Comparison of ENCODE assay signal across 8 cellular contexts in genomic region chr12:29519585-29520182, GRCh38. TPM values are rescaled to one million over a fixed set of nuclear protein-coding genes. Genes with fewer than 3 reads are reported as not detected.
DNase-seq lines count a peak whose midpoint lies in the region; ATAC-seq and TF ChIP-seq lines count a peak whose summit lies in the region.

No MANE protein-coding gene starts in this region.

- H3K4me3 ChIP-seq in GM12875 (ENCODE audit: low read depth, low read length) (no peak overlapping the region), stomach (no peak overlapping the region)

- H3K27me3 ChIP-seq in stomach, result no peaks in the 10 kb centered on the region

- peaks cover 0 to 23% of the 10 kb centered on the region in 2 donors for H3K36me3 Mint-ChIP-seq in CD14-positive monocyte
- no peaks in the 10 kb centered on the region for H3K36me3 Mint-ChIP-seq in immature natural killer cell

- no peaks in the 10 kb centered on the region for H3K9me3 Mint-ChIP-seq in CD14-positive monocyte
- no peaks in the 10 kb centered on the region for H3K9me3 Mint-ChIP-seq in immature natural killer cell

- no peak for TF ChIP-seq EP300 in stomach (IDR thresholded peaks at IDR 0.05)

- H3K27ac ChIP-seq in stomach, result no peak overlapping the region

- H3K27me3 Mint-ChIP-seq in CD14-positive monocyte (ENCODE audit: low read depth in 3 of 3) (peaks cover 2 to 6% (median 3%) of the 10 kb centered on the region in 3 donors), immature natural killer cell (ENCODE audit: low read depth in 3 of 3) (peaks cover 0 to 6% (median 1%) of the 10 kb centered on the region in 3 donors)

- DNase-seq in CD14-positive monocyte (ENCODE audit: low spot score) (no peak), NCI-H1694 (lab: John Stamatoyannopoulos, UW) (peak; percentile 57), amniotic epithelial cell (ENCODE audit: low read depth) (peak; percentile 58), immature natural killer cell (peak; percentile 3 to 20 (median 4)), stomach (no peak), ecto neural progenitor cell (ENCODE audit: low spot score) (no peak)

- peaks cover 0 to 30% (median 7%) of the 10 kb centered on the region in 4 donors for H3K36me3 ChIP-seq in stomach

- no peak for ATAC-seq in HG02884 (IDR thresholded peaks at IDR 0.05; ENCODE audit: unreplicated experiment)

- peak; percentile 65 for TF ChIP-seq CTCF in CD14-positive monocyte (IDR thresholded peaks at IDR 0.05)
- peak; percentile 16; the same call in 1 of the 2 replicates for TF ChIP-seq CTCF in GM12875 (IDR thresholded peaks at IDR 0.05; ENCODE audit: borderline replicate concordance, insufficient read depth, low read depth, low read length)
- TF ChIP-seq CTCF in stomach (IDR thresholded peaks at IDR 0.05), result peak in 4 of 7 experiments; percentile 18 to 64 (median 52)

- no peaks in the 10 kb centered on the region for H3K4me1 ChIP-seq in stomach

- no peaks in the 10 kb centered on the region for H3K4me1 Mint-ChIP-seq in CD14-positive monocyte
- H3K4me1 Mint-ChIP-seq in immature natural killer cell, result no peaks in the 10 kb centered on the region

- TF ChIP-seq POLR2A in stomach (IDR thresholded peaks at IDR 0.05), result no peak

- no peaks in the 10 kb centered on the region for H3K9me3 ChIP-seq in stomach

- H3K27ac Mint-ChIP-seq in CD14-positive monocyte (no peak overlapping the region), immature natural killer cell (no peak overlapping the region)

- H3K4me3 Mint-ChIP-seq in CD14-positive monocyte (no peak overlapping the region), immature natural killer cell (no peak overlapping the region)

- intact Hi-C loops in CD14-positive monocyte (cut with micrococcal nuclease) (loop anchor here in 1 of 2 donors (10.0 kb wide), 1 partner anchor 1285 kb away; no protein-coding TSS in a partner anchor), stomach (cut with DNase I; ENCODE audit: low total_unique reads) (loop anchor here (10.0 kb wide), 1 partner anchor 1285 kb away; no protein-coding TSS in a partner anchor)

RNA-seq across cellular contexts. Expression of gene OVCH1, which starts 22.2 kb away (rescaled TPM):
- not detected for polyA plus RNA-seq in CD14-positive monocyte
- not detected for polyA plus RNA-seq in immature natural killer cell
- under 1 TPM in 1 of 5 donors, not detected in 4; 0.18 TPM for total RNA-seq in stomach
- polyA plus RNA-seq in stomach, result under 1 TPM in 1 of 3 donors, not detected in 2; 0.18 TPM

Comparison
In these comparisons a context has a peak if more than half of its experiments do, and no peak if none do; other contexts are left out.
1. DNase-seq: peak in NCI-H1694 (single experiment), amniotic epithelial cell (single experiment) and immature natural killer cell (3 of 3); none in CD14-positive monocyte (single experiment), stomach (single experiment) and ecto neural progenitor cell (single experiment).
2. Peak in every context shown above with its lines, with median percentiles within 50 percentile points of each other: CTCF ChIP-seq.